ENCODE assay signal across 1 cellular context in genomic region chr21:42565206-42565810, GRCh38.
TF ChIP-seq lines count a peak whose summit lies in the region.

No MANE protein-coding gene starts in this region.

TF ChIP-seq in SK-N-SH treated with all-trans-retinoic acid at 6 μM for 48 hours, 23 proteins besides CTCF, POLR2A, EP300 and RAD21 (continued from another document):
- TF ChIP-seq TCF4 (CRISPR knock-in tag; IDR thresholded peaks at IDR 0.05; ENCODE audit: borderline replicate concordance) = no peak
- TF ChIP-seq ARNTL (CRISPR knock-in tag; IDR thresholded peaks at IDR 0.05; ENCODE audit: borderline replicate concordance, low read depth) = no peak
- TF ChIP-seq CSRNP3 (CRISPR knock-in tag; IDR thresholded peaks at IDR 0.05) = no peak
- no peak for TF ChIP-seq ZFP30 (CRISPR knock-in tag; IDR thresholded peaks at IDR 0.05)
- no peak for TF ChIP-seq SNAI2 (CRISPR knock-in tag; IDR thresholded peaks at IDR 0.05)
- no peak for TF ChIP-seq ESRRG (CRISPR knock-in tag; IDR thresholded peaks at IDR 0.05)
- TF ChIP-seq OSR1 (CRISPR knock-in tag; IDR thresholded peaks at IDR 0.05) = no peak
- TF ChIP-seq RARB (CRISPR knock-in tag; IDR thresholded peaks at IDR 0.05) = no peak
- no peak for TF ChIP-seq POU6F1 (CRISPR knock-in tag; IDR thresholded peaks at IDR 0.05; ENCODE audit: borderline replicate concordance, low read depth)
- no peak for TF ChIP-seq TOX (CRISPR knock-in tag; IDR thresholded peaks at IDR 0.05; ENCODE audit: borderline replicate concordance)
- TF ChIP-seq ZC3H10 (CRISPR knock-in tag; IDR thresholded peaks at IDR 0.05) = no peak
- TF ChIP-seq BACH2 (CRISPR knock-in tag; IDR thresholded peaks at IDR 0.05; ENCODE audit: borderline replicate concordance) = no peak
- TF ChIP-seq ZNF8 (CRISPR knock-in tag; IDR thresholded peaks at IDR 0.05) = no peak
